ENCODE assay signal across 8 cellular contexts in genomic region chr1:151327903-151328674, GRCh38. TPM values are rescaled to one million over a fixed set of nuclear protein-coding genes. Genes with fewer than 3 reads are reported as not detected.
DNase-seq lines count a peak whose midpoint lies in the region; ATAC-seq and TF ChIP-seq lines count a peak whose summit lies in the region.

No MANE protein-coding gene starts in this region.

- DNase-seq in DMS53 (lab: John Stamatoyannopoulos, UW): peak; percentile 75
- no peak for DNase-seq in DMS53 treated with DMSO at 0.1 percent for 48 hours (lab: John Stamatoyannopoulos, UW; ENCODE audit: unreplicated experiment)
- DNase-seq in WERI-Rb-1: peak; percentile 73
- DNase-seq in fibroblast of villous mesenchyme (ENCODE audit: low read depth): no peak
- DNase-seq in osteocyte (ENCODE audit: extremely low spot score, unreplicated experiment): no peak
- DNase-seq in cerebellar nuclear complex (lab: John Stamatoyannopoulos, UW): no peak

- H3K4me1 Mint-ChIP-seq in osteocyte (ENCODE audit: unreplicated experiment): peaks cover 20% of the 10 kb centered on the region

- ATAC-seq in HG02973 (IDR thresholded peaks at IDR 0.05; ENCODE audit: unreplicated experiment) (peak; percentile 20), HG02970 (IDR thresholded peaks at IDR 0.05; ENCODE audit: low FRiP score, unreplicated experiment) (no peak)

- H3K27ac ChIP-seq in WERI-Rb-1: peak overlapping the region; percentile 100

- H3K4me3 ChIP-seq in WERI-Rb-1 (ENCODE audit: low read depth, low read length): peak overlapping the region; percentile 54
- peak overlapping the region; percentile 90 for H3K4me3 ChIP-seq in fibroblast of villous mesenchyme (ENCODE audit: low read depth, low read length)

- no peaks in the 10 kb centered on the region for H3K9me3 Mint-ChIP-seq in osteocyte (ENCODE audit: unreplicated experiment)

- TF ChIP-seq CTCF in WERI-Rb-1 (IDR thresholded peaks at IDR 0.05; ENCODE audit: low read depth, low read length) (no peak), fibroblast of villous mesenchyme (IDR thresholded peaks at IDR 0.05; ENCODE audit: insufficient read depth, low read depth, low read length) (no peak), osteocyte (IDR thresholded peaks at IDR 0.05) (no peak)

- H3K27ac Mint-ChIP-seq in osteocyte (ENCODE audit: unreplicated experiment): peak overlapping the region; percentile 99

- no peaks in the 10 kb centered on the region for H3K27me3 ChIP-seq in WERI-Rb-1 (ENCODE audit: insufficient read depth, low read depth, severe bottlenecking)

- peak overlapping the region; percentile 94 for H3K4me3 Mint-ChIP-seq in osteocyte (ENCODE audit: unreplicated experiment)

- no peaks in the 10 kb centered on the region for H3K27me3 Mint-ChIP-seq in osteocyte (ENCODE audit: unreplicated experiment)

- H3K36me3 Mint-ChIP-seq in osteocyte (ENCODE audit: unreplicated experiment): peaks cover 3% of the 10 kb centered on the region

- no peaks in the 10 kb centered on the region for H3K9me3 ChIP-seq in WERI-Rb-1 (ENCODE audit: severe bottlenecking)

- H3K36me3 ChIP-seq in WERI-Rb-1: peaks cover 35% of the 10 kb centered on the region

RNA-seq across cellular contexts. Expression of gene PI4KB, which starts 0.9 kb away (rescaled TPM):
- total RNA-seq in fibroblast of villous mesenchyme: 61.2 and 85.5 TPM in 2 replicates
- total RNA-seq in osteocyte: 66.9 and 74.1 TPM in 2 replicates

RNA-seq across cellular contexts. Expression of gene RFX5, which starts 19.0 kb away (rescaled TPM):
- total RNA-seq in fibroblast of villous mesenchyme: 34.8 and 58.7 TPM in 2 replicates
- total RNA-seq in osteocyte: 36.7 and 37.9 TPM in 2 replicates

RNA-seq across cellular contexts. Expression of gene SELENBP1, which starts 44.4 kb away (rescaled TPM):
- total RNA-seq in fibroblast of villous mesenchyme: 23.3 and 27.7 TPM in 2 replicates
- 8.1 and 10.2 TPM in 2 replicates for total RNA-seq in osteocyte

RNA-seq across cellular contexts. Expression of gene ZNF687, which starts 46.0 kb away (rescaled TPM):
- 12.6 and 16.4 TPM in 2 replicates for total RNA-seq in fibroblast of villous mesenchyme
- total RNA-seq in osteocyte: 23.7 and 25.9 TPM in 2 replicates

Comparison
In these comparisons a context has a peak if more than half of its experiments do, and no peak if none do; other contexts are left out.
1. DNase-seq: peak in DMS53 (single experiment) and WERI-Rb-1 (single experiment); none in DMS53 treated with DMSO at 0.1 percent for 48 hours (single experiment), fibroblast of villous mesenchyme (single experiment), osteocyte (single experiment) and cerebellar nuclear complex (0 of 2).